24 cellular contexts compared by ENCODE assay signal in the genomic region with DNA sequence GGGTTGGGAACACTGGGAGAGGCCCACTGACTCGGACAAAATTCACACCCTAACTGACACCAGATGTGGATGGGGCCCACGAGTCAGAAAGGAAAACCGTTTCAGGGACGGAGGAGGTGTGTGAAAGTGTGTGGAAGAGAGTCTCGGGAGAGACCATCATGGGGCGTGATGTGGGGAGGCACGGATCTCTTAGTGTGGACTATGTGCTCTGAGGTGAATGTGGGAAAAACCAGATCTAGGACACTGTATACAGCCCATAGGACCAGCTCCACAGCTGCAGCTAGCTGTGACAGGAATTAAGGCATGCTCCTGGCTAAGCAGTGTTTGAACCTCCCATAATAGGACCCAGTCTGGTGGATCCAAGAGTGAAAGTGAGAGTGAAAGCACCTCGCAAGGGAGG.
"Had no signal": no experiment of that assay in that cellular context is flagged by ENCODE, and none has a peak within 500 bp of the region (broad histone marks: within the 10 kb centered on the region; RNA-seq: fewer than 3 reads in every experiment).

No MANE protein-coding gene starts in this region.

- H3K36me3 ChIP-seq: colonic mucosa, esophagus muscularis mucosa, esophagus squamous epithelium, gastrocnemius medialis, gastroesophageal sphincter, heart left ventricle, heart right ventricle had no signal

- H3K27me3 ChIP-seq: colonic mucosa, dorsolateral prefrontal cortex, esophagus muscularis mucosa, esophagus squamous epithelium, gastrocnemius medialis, gastroesophageal sphincter, heart left ventricle, heart right ventricle had no signal

- H3K4me1 Mint-ChIP-seq: endodermal cell had no signal

- ATAC-seq: effector memory CD8-positive, alpha-beta T cell; esophagus mucosa; gastrocnemius medialis; heart left ventricle; heart right ventricle had no signal

- H3K27ac ChIP-seq: colonic mucosa, coronary artery, dorsolateral prefrontal cortex, epithelial cell of prostate, esophagus muscularis mucosa, esophagus squamous epithelium, gastrocnemius medialis, gastroesophageal sphincter, heart left ventricle, heart right ventricle had no signal

- DNase-seq: colonic mucosa; cortex of kidney; dermis blood vessel endothelial cell; dorsolateral prefrontal cortex; effector CD4-positive, alpha-beta T cell; effector CD8-positive, alpha-beta T cell; effector memory CD4-positive, alpha-beta T cell; effector memory CD8-positive, alpha-beta T cell; endodermal cell; erythroblast; esophagus squamous epithelium; foreskin fibroblast; foreskin melanocyte; gastrocnemius medialis; glutamatergic neuron; head of caudate nucleus; heart right ventricle had no signal

- H3K4me1 ChIP-seq: colonic mucosa, esophagus muscularis mucosa, esophagus squamous epithelium, gastrocnemius medialis, gastroesophageal sphincter, heart left ventricle, heart right ventricle had no signal

- H3K27ac Mint-ChIP-seq: dendritic cell treated with granulocyte-macrophage colony-stimulating factor and Interleukin-4, amounts not matched to agents 40 ng/mL and 50 ng/mL, for 4 days; effector memory CD8-positive, alpha-beta T cell; endodermal cell had no signal

- H3K9me3 ChIP-seq: colonic mucosa, esophagus muscularis mucosa, gastrocnemius medialis, gastroesophageal sphincter, heart left ventricle, heart right ventricle had no signal

- H3K27me3 Mint-ChIP-seq: dendritic cell treated with granulocyte-macrophage colony-stimulating factor and Interleukin-4, amounts not matched to agents 40 ng/mL and 50 ng/mL, for 4 days; effector memory CD8-positive, alpha-beta T cell had no signal

- H3K9me3 Mint-ChIP-seq: dendritic cell treated with granulocyte-macrophage colony-stimulating factor and Interleukin-4, amounts not matched to agents 40 ng/mL and 50 ng/mL, for 4 days had no signal

- H3K4me3 ChIP-seq: colonic mucosa, coronary artery, dorsolateral prefrontal cortex, esophagus muscularis mucosa, esophagus squamous epithelium, gastrocnemius medialis, gastroesophageal sphincter, heart left ventricle, heart right ventricle had no signal

- H3K4me3 Mint-ChIP-seq: dendritic cell treated with granulocyte-macrophage colony-stimulating factor and Interleukin-4, amounts not matched to agents 40 ng/mL and 50 ng/mL, for 4 days; effector memory CD8-positive, alpha-beta T cell; endodermal cell had no signal
